ENCODE assay signal across 1 cellular context in genomic region chr3:52247455-52248164, GRCh38.
TF ChIP-seq lines count a peak whose summit lies in the region.

No MANE protein-coding gene starts in this region.

TF ChIP-seq in GM23338, 12 proteins besides CTCF, POLR2A, EP300 and RAD21 (continued from another document):
- TF ChIP-seq ZNF462 (CRISPR knock-in tag; IDR thresholded peaks at IDR 0.05) (no peak), EZH2phosphoT487 (IDR thresholded peaks at IDR 0.05; ENCODE audit: unreplicated experiment) (no peak)
